8 cellular contexts compared by ENCODE assay signal in the genomic region with DNA sequence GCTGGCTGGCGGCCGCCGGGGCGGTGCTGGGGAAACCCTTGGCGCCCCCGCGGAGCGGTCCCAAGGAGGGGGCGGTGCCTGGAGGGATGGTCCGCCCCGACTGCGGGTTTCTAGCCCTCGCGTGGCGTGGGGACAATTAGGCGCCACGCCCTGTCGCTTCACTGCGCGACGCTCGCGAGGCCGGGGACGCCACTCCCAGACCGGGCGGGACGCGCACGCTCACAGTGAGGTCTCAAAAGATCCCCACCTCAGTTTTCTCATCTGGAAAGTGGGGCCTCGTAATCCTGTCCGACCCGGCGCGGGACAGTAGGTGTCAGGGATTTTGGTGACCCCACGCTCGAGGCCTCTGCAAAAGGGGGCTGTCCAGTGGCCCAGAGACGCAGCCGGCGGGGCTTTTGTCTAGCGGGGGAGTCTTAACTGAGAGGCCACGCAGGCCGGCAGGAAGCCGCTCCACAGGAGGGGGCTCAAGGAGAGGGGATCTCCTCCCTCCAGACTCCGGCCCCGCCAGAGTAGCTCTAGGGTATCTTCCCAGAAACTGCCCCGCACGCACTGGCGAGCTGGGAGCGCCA. TPM values are rescaled to one million over a fixed set of nuclear protein-coding genes. Genes with fewer than 3 reads are reported as not detected.
DNase-seq lines count a peak whose midpoint lies in the region; ATAC-seq and TF ChIP-seq lines count a peak whose summit lies in the region.

No MANE protein-coding gene starts in this region.

- intact Hi-C loops in heart right ventricle (cut with DNase I) = loop anchor here (2.0 to 10.0 kb wide), 8 partner anchors 68 to 330 kb away; partner anchors contain the start of genes ARID3B (in 7 of the 10) and UBL7 (in 4 of the 10)
- intact Hi-C loops in psoas muscle (cut with DNase I) = loop anchor here (1.0 to 5.0 kb wide), 3 partner anchors 69 to 73 kb away; partner anchors contain the start of gene ARID3B (in 1 of the 2)
- intact Hi-C loops in uterus (cut with DNase I; ENCODE audit: low total_unique reads) = loop anchor here (5.0 kb wide), 1 partner anchor 73 kb away; the partner anchor contains the start of gene ARID3B

- H3K27me3 ChIP-seq in HUES64 (ENCODE audit: insufficient read depth, low read length) (peaks cover 7% of the 10 kb centered on the region; the same call in 1 of the 2 replicates), heart right ventricle (no peaks in the 10 kb centered on the region), psoas muscle (ENCODE audit: insufficient read depth in 3 of 3, low read length in 2 of 3) (no peaks in the 10 kb centered on the region), uterus (no peaks in the 10 kb centered on the region)

- H3K4me3 ChIP-seq in HUES64 (ENCODE audit: low read length) (peak overlapping the region; percentile 100), heart right ventricle (peak overlapping the region; percentile 77 to 100 (median 95)), psoas muscle (peak overlapping the region; percentile 99), uterus (peak overlapping the region; percentile 71 to 86)

- peak in 1 of 2 donors; percentile 42 for TF ChIP-seq POLR2A in uterus (IDR thresholded peaks at IDR 0.05)

- no peak for TF ChIP-seq CTCF in heart right ventricle (IDR thresholded peaks at IDR 0.05)
- no peak for TF ChIP-seq CTCF in psoas muscle (IDR thresholded peaks at IDR 0.05)
- TF ChIP-seq CTCF in uterus (IDR thresholded peaks at IDR 0.05) = no peak

- peaks cover 6% of the 10 kb centered on the region; the same call in 1 of the 2 replicates for H3K4me1 ChIP-seq in HUES64 (ENCODE audit: insufficient read depth, low read length)
- H3K4me1 ChIP-seq in heart right ventricle = peaks cover 21 to 68% (median 51%) of the 10 kb centered on the region in 9 donors
- peaks cover 29% of the 10 kb centered on the region for H3K4me1 ChIP-seq in psoas muscle
- peaks cover 0 to 7% of the 10 kb centered on the region in 2 donors for H3K4me1 ChIP-seq in uterus

- WGBS in HUES64 = under 1% methylated on average over 50 of the region's 50 CpGs
- 0 to 1% methylated on average over 44 to 50 of the region's 50 CpGs for WGBS in heart right ventricle, 2 donors
- 0 to 1% (median 0%) methylated on average over 41 to 50 of the region's 50 CpGs for WGBS in psoas muscle, 3 donors

- peak; percentile 56 for ATAC-seq in GM21390 (IDR thresholded peaks at IDR 0.05; ENCODE audit: unreplicated experiment)
- ATAC-seq in heart right ventricle = peak; percentile 71 to 87 (median 81)
- peak; percentile 54 to 73 (median 66) for ATAC-seq in psoas muscle

- H3K36me3 ChIP-seq in HUES64 (ENCODE audit: insufficient read depth, low read length) (peaks cover 10% of the 10 kb centered on the region), heart right ventricle (peaks cover 0 to 13% (median 9%) of the 10 kb centered on the region in 9 donors), psoas muscle (ENCODE audit: insufficient read depth in 1 of 2, low read depth in 1 of 2) (peaks cover 3 to 15% of the 10 kb centered on the region in 2 donors), uterus (no peaks in the 10 kb centered on the region)

- H3K9me3 ChIP-seq in HUES64 (ENCODE audit: insufficient read depth, low read depth, low read length) (no peaks in the 10 kb centered on the region), heart right ventricle (no peaks in the 10 kb centered on the region), psoas muscle (no peaks in the 10 kb centered on the region), uterus (no peaks in the 10 kb centered on the region)

- peak overlapping the region; percentile 96 for H3K9ac ChIP-seq in HUES64 (ENCODE audit: low read depth, low read length)

- peak; percentile 72 for DNase-seq in COR-L47 (lab: John Stamatoyannopoulos, UW)
- peak; percentile 14 for DNase-seq in SKM-1 treated with dmso at 0.1 percent for 144 hours (lab: John Stamatoyannopoulos, UW; ENCODE audit: unreplicated experiment)
- DNase-seq in activated naive CD8-positive, alpha-beta T cell treated with anti-CD3 and anti-CD28 coated beads, Interleukin-2, amount 50 U/mL, for 16 hours (ENCODE audit: low read depth, low spot score) = peak; percentile 72
- DNase-seq in heart right ventricle = peak; percentile 87 to 90
- peak; percentile 88 to 92 for DNase-seq in psoas muscle
- DNase-seq in uterus = no peak

- H3K27ac ChIP-seq in HUES64 (ENCODE audit: low read depth, low read length) (peak overlapping the region; percentile 95), heart right ventricle (peak overlapping the region; percentile 82 to 99 (median 98)), psoas muscle (peak overlapping the region; percentile 100), uterus (peak overlapping the region; percentile 82 to 94)

RNA-seq across cellular contexts. Expression of gene CLK3, which starts 0.8 kb away (rescaled TPM):
- 31.9 TPM for polyA plus RNA-seq in HUES64 (2013, experiment 1 of 2)
- 29.5 TPM for polyA plus RNA-seq in HUES64 (2013, experiment 2 of 2)
- total RNA-seq in heart right ventricle (10 to 100 TPM; 40.2 to 52.1 (median 45.2) TPM), psoas muscle (10 to 100 TPM; 40.9 to 57.5 (median 46.5) TPM), uterus (10 to 100 TPM; 33.0 to 90.4 (median 84.2) TPM)
- polyA plus RNA-seq in heart right ventricle (10 to 100 TPM; 27.7 to 73.6 TPM), psoas muscle (10 to 100 TPM; 36.6 to 61.8 (median 51.6) TPM)

Comparison
In these comparisons a context has a peak if more than half of its experiments do, and no peak if none do; other contexts are left out.
1. DNase-seq: peak in COR-L47 (single experiment), SKM-1 treated with dmso at 0.1 percent for 144 hours (single experiment), activated naive CD8-positive, alpha-beta T cell treated with anti-CD3 and anti-CD28 coated beads, Interleukin-2, amount 50 U/mL, for 16 hours (single experiment), heart right ventricle (2 of 2) and psoas muscle (2 of 2); none in uterus (0 of 2).
2. Peak in every context shown above with its lines, with median percentiles within 50 percentile points of each other: ATAC-seq, H3K27ac ChIP-seq and H3K4me3 ChIP-seq.